1 cellular context compared by ENCODE assay signal in the genomic region with DNA sequence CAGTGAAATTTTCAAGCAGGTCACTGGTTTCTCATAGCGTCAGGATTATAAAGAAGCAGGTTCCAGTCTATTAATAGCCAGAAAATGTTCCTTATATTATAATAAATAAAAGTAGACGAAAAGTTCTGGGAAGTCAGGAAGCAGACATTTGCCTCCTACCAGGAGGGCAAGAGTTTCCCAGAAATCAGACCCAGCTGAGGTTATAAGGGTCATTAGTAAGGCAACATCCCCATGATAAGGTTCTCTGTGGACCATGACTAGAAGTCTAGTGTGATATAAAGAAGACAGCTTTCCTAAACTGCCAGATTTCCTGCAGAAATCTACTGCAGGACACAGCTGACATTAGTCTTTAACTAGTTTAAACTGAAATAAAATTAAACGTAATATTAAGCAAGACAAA.
TF ChIP-seq lines count a peak whose summit lies in the region.

No MANE protein-coding gene starts in this region.

TF ChIP-seq in GM12878, 131 proteins besides CTCF, POLR2A, EP300 and RAD21 (continued from another document):
- no peak for TF ChIP-seq ZSCAN29 (IDR thresholded peaks at IDR 0.05)
- no peak for TF ChIP-seq WRNIP1 (IDR thresholded peaks at IDR 0.05; ENCODE audit: borderline replicate concordance, low read depth, low read length)
- TF ChIP-seq, protein P1, sequence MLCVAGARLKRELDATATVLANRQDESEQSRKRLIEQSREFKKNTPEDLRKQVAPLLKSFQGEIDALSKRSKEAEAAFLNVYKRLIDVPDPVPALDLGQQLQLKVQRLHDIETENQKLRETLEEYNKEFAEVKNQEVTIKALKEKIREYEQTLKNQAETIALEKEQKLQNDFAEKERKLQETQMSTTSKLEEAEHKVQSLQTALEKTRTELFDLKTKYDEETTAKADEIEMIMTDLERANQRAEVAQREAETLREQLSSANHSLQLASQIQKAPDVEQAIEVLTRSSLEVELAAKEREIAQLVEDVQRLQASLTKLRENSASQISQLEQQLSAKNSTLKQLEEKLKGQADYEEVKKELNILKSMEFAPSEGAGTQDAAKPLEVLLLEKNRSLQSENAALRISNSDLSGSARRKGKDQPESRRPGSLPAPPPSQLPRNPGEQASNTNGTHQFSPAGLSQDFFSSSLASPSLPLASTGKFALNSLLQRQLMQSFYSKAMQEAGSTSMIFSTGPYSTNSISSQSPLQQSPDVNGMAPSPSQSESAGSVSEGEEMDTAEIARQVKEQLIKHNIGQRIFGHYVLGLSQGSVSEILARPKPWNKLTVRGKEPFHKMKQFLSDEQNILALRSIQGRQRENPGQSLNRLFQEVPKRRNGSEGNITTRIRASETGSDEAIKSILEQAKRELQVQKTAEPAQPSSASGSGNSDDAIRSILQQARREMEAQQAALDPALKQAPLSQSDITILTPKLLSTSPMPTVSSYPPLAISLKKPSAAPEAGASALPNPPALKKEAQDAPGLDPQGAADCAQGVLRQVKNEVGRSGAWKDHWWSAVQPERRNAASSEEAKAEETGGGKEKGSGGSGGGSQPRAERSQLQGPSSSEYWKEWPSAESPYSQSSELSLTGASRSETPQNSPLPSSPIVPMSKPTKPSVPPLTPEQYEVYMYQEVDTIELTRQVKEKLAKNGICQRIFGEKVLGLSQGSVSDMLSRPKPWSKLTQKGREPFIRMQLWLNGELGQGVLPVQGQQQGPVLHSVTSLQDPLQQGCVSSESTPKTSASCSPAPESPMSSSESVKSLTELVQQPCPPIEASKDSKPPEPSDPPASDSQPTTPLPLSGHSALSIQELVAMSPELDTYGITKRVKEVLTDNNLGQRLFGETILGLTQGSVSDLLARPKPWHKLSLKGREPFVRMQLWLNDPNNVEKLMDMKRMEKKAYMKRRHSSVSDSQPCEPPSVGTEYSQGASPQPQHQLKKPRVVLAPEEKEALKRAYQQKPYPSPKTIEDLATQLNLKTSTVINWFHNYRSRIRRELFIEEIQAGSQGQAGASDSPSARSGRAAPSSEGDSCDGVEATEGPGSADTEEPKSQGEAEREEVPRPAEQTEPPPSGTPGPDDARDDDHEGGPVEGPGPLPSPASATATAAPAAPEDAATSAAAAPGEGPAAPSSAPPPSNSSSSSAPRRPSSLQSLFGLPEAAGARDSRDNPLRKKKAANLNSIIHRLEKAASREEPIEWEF (IDR thresholded peaks at IDR 0.05; ENCODE audit: insufficient replicate concordance, low read depth, low read length), result no peak
- no peak for TF ChIP-seq ZNF622 (IDR thresholded peaks at IDR 0.05)
- no peak for TF ChIP-seq MEF2B (IDR thresholded peaks at IDR 0.05; ENCODE audit: partially characterized antibody, poor library complexity, severe bottlenecking)
- no peak for TF ChIP-seq FOXK2 (IDR thresholded peaks at IDR 0.05)
- no peak for TF ChIP-seq SREBF2 (IDR thresholded peaks at IDR 0.05; ENCODE audit: low read length)
- TF ChIP-seq, protein P2, sequence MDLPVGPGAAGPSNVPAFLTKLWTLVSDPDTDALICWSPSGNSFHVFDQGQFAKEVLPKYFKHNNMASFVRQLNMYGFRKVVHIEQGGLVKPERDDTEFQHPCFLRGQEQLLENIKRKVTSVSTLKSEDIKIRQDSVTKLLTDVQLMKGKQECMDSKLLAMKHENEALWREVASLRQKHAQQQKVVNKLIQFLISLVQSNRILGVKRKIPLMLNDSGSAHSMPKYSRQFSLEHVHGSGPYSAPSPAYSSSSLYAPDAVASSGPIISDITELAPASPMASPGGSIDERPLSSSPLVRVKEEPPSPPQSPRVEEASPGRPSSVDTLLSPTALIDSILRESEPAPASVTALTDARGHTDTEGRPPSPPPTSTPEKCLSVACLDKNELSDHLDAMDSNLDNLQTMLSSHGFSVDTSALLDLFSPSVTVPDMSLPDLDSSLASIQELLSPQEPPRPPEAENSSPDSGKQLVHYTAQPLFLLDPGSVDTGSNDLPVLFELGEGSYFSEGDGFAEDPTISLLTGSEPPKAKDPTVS (IDR thresholded peaks at IDR 0.05; ENCODE audit: low read depth, low read length), result no peak
- no peak for TF ChIP-seq RAD51 (IDR thresholded peaks at IDR 0.05)
